In the genomic region with DNA sequence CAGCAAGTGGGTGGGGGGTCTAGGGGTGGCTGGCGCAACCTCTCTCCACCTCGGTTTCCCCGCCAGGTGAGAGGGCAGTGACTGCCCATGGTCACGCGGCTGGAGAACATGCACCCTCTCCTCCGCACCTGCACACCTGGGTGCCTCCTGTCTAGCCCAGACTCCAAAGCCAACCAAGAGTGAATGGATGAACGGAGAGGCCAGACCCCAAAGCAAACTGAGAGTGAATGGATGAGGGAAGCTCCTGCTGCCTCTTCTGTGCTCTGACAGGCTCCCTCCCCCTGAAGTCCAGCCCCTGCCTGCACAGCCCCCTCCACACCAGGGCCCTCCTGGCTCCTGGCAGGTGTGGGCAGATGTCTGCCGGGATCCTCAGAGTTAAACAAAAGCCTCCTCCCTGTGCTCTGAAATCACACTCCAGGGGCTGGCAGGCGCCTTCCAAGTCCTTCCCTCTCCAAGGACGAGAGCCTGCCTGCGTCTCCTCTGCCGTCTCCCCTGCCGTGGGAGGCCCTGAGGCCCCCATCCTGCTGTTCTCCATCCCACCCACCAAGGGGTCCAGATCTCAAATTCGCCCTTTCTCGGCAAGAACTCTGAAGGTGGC, we compare ENCODE assay signal across 8 cellular contexts. TPM values are rescaled to one million over a fixed set of nuclear protein-coding genes. Genes with fewer than 3 reads are reported as not detected.
DNase-seq lines count a peak whose midpoint lies in the region; ATAC-seq, FAIRE-seq and TF ChIP-seq lines count a peak whose summit lies in the region.

No MANE protein-coding gene starts in this region.

- POLR2A ChIA-PET in HepG2 (lab: Yijun Ruan, JAX), result interaction anchor here (1.1 to 1.5 kb wide), 2 partner anchors 59 to 97 kb away, joined by 3 to 4 read pairs; a partner anchor contains a TSS

- FAIRE-seq in HepG2 (lab: Jason Lieb, UNC) (no peak), urothelium cell line (lab: Jason Lieb, UNC) (no peak)

- in situ Hi-C loops in HepG2 (cut with HindIII; ENCODE audit: extremely low pct_ligation_motif_present, low pct_unique_long_range_greater_than_20kb) (no loop called here), transverse colon (cut with MboI; ENCODE audit: low pct_ligation_motif_present in 1 of 4, low pct_unique_long_range_greater_than_20kb in 1 of 4, low sequenced_read_pairs in 3 of 4) (no loop called here)

- H3K27me3 ChIP-seq in adrenal gland (no peaks in the 10 kb centered on the region), HepG2 (ENCODE audit: control insufficient read depth in 1 of 2, insufficient read depth in 2 of 2, low read length in 2 of 2) (no peaks in the 10 kb centered on the region), transverse colon (no peaks in the 10 kb centered on the region)

- H3K4me1 ChIP-seq in adrenal gland (replicated peaks in 1 of 2), result peaks cover 52 to 53% of the 10 kb centered on the region in 2 donors
- H3K4me1 ChIP-seq in HepG2 (ENCODE audit: insufficient read depth, low read length), result peaks cover 79% of the 10 kb centered on the region
- peaks cover 12 to 43% (median 31%) of the 10 kb centered on the region in 4 donors for H3K4me1 ChIP-seq in transverse colon

- H3K36me3 Mint-ChIP-seq in activated T-cell treated with anti-CD3 and anti-CD28 coated beads, Interleukin-2, amount 50 U/mL, for 24 hours (ENCODE audit: low read depth), result peaks cover 18% of the 10 kb centered on the region

- peak overlapping the region; percentile 88 for H3K4me3 Mint-ChIP-seq in activated T-cell treated with anti-CD3 and anti-CD28 coated beads, Interleukin-2, amount 50 U/mL, for 24 hours

- H3K79me2 ChIP-seq in HepG2 (ENCODE audit: insufficient read depth, low read length), result peaks cover 59% of the 10 kb centered on the region

- H3K9ac ChIP-seq in HepG2 (ENCODE audit: insufficient read depth, low read depth, low read length), result peak overlapping the region; percentile 83

- no peaks in the 10 kb centered on the region for H3K27me3 Mint-ChIP-seq in activated T-cell treated with anti-CD3 and anti-CD28 coated beads, Interleukin-2, amount 50 U/mL, for 24 hours

- no peak overlapping the region for H2AFZ ChIP-seq in HepG2 (ENCODE audit: low read length)

- no peak for DNase-seq in activated T-cell treated with anti-CD3 and anti-CD28 coated beads, Interleukin-2, amount 50 U/mL, for 24 hours
- no peak for DNase-seq in activated T-cell treated with anti-CD3 and anti-CD28 coated beads, Interleukin-2, amount 50 U/mL, for 48 hours
- peak in 4 of 7 donors; percentile 47 to 67 (median 65) for DNase-seq in adrenal gland
- DNase-seq in HepG2 (ENCODE audit: low spot score), result no peak
- DNase-seq in transverse colon, result no peak
- no peak for DNase-seq in SIG-M5 treated with dmso at 0.1 percent for 504 hours (lab: John Stamatoyannopoulos, UW; ENCODE audit: unreplicated experiment)
- DNase-seq in midbrain (lab: John Stamatoyannopoulos, UW), result no peak
- DNase-seq in urothelium cell line (ENCODE audit: low spot score), result no peak

- TF ChIP-seq POLR2A in adrenal gland (IDR thresholded peaks at IDR 0.05) (no peak), HepG2 (IDR thresholded peaks at IDR 0.05; ENCODE audit: insufficient read depth in 1 of 2, low read depth in 2 of 2, low read length in 2 of 2) (no peak), transverse colon (IDR thresholded peaks at IDR 0.05) (no peak)

- no TSS peak for BruUV-seq in HepG2 (replicated peaks; lab: Mats Ljungman, UMichigan)

- H4K20me1 ChIP-seq in HepG2 (ENCODE audit: insufficient read depth, low read length), result peaks cover 7% of the 10 kb centered on the region

- H3K4me1 Mint-ChIP-seq in activated T-cell treated with anti-CD3 and anti-CD28 coated beads, Interleukin-2, amount 50 U/mL, for 24 hours (ENCODE audit: low read depth), result peaks cover 41% of the 10 kb centered on the region

- TF ChIP-seq CTCF in adrenal gland (IDR thresholded peaks at IDR 0.05) (no peak), HepG2 (CRISPR knock-in tag; IDR thresholded peaks at IDR 0.05) (no peak), transverse colon (IDR thresholded peaks at IDR 0.05) (no peak)

- no peaks in the 10 kb centered on the region for H3K36me3 ChIP-seq in adrenal gland (replicated peaks in 1 of 2)
- no peaks in the 10 kb centered on the region; a peak in 1 of 5 replicates for H3K36me3 ChIP-seq in HepG2 (replicated peaks in 1 of 2; ENCODE audit: control insufficient read depth in 1 of 2, insufficient read depth in 2 of 2, low read length in 2 of 2)
- no peaks in the 10 kb centered on the region for H3K36me3 ChIP-seq in transverse colon

- WGBS in adrenal gland, 4 donors, result 13 to 47% (median 34%) methylated on average over 4 to 15 of the region's 15 CpGs
- WGBS in HepG2 (ENCODE audit: low lambda C conversion rate), result 52% methylated on average over 9 of the region's 15 CpGs
- WGBS in transverse colon (ENCODE audit: low coverage in 1 of 2), 2 donors, result 40 to 76% methylated on average over 1 to 15 of the region's 15 CpGs

- no peak for TF ChIP-seq EP300 in HepG2 (IDR thresholded peaks at IDR 0.05; ENCODE audit: low read depth in 2 of 2, low read length in 2 of 2)
- no peak for TF ChIP-seq EP300 in HepG2 (CRISPR knock-in tag; IDR thresholded peaks at IDR 0.05; ENCODE audit: borderline replicate concordance)
- TF ChIP-seq EP300 in transverse colon (IDR thresholded peaks at IDR 0.05; ENCODE audit: low read depth), result no peak

- peak overlapping the region; percentile 97 for H3K27ac Mint-ChIP-seq in activated T-cell treated with anti-CD3 and anti-CD28 coated beads, Interleukin-2, amount 50 U/mL, for 24 hours

- CTCF ChIA-PET in HepG2 (lab: Yijun Ruan, JAX; ENCODE audit: low intra/inter-chr PET ratio, low total read pairs), result no interaction called here

- peak overlapping the region; percentile 97 to 100 (median 99) for H3K27ac ChIP-seq in adrenal gland
- peak overlapping the region; percentile 75 for H3K27ac ChIP-seq in HepG2 (ENCODE audit: extremely low read length, insufficient read depth, low read length)
- peak overlapping the region; percentile 95 to 98 (median 96) for H3K27ac ChIP-seq in transverse colon

- TF ChIP-seq RAD21 in HepG2 (CRISPR knock-in tag; IDR thresholded peaks at IDR 0.05), result no peak

- H3K4me3 ChIP-seq in adrenal gland, result peak overlapping the region in 2 of 4 donors; percentile 58 to 99
- peak overlapping the region; percentile 81 to 94 (median 89) for H3K4me3 ChIP-seq in HepG2 (replicated peaks in 1 of 3; ENCODE audit: insufficient read depth in 1 of 3, low read depth in 2 of 3, low read length in 3 of 3)
- peak overlapping the region in 1 of 4 donors; percentile 82 for H3K4me3 ChIP-seq in transverse colon

- H3K4me2 ChIP-seq in HepG2 (ENCODE audit: low read depth, low read length), result peak overlapping the region; percentile 68

- intact Hi-C loops in adrenal gland (cut with DNase I) (loop anchor here in 1 of 2 donors (5.0 kb wide), 1 partner anchor 45 kb away; no protein-coding TSS in a partner anchor), HepG2 (cut with micrococcal nuclease; ENCODE audit: unreplicated experiment) (no loop called here), transverse colon (cut with DNase I; ENCODE audit: low total_unique reads) (no loop called here)

- H3K9me3 Mint-ChIP-seq in activated T-cell treated with anti-CD3 and anti-CD28 coated beads, Interleukin-2, amount 50 U/mL, for 24 hours, result no peaks in the 10 kb centered on the region

- H3K9me3 ChIP-seq in adrenal gland (replicated peaks in 1 of 3) (no peaks in the 10 kb centered on the region), HepG2 (ENCODE audit: low read length) (no peaks in the 10 kb centered on the region), transverse colon (no peaks in the 10 kb centered on the region)

- ATAC-seq in HepG2, result peak; percentile 10

RNA-seq across cellular contexts. Expression of a gene that starts 2.2 kb away (rescaled TPM):
- 100 to 1,000 TPM in 3 of 8 donors, 10 to 100 TPM in 5; 33.0 to 176 (median 77.2) TPM for total RNA-seq in adrenal gland
- 100 to 1,000 TPM in 1 of 3 donors, 10 to 100 TPM in 2; 13.6 to 118 (median 84.2) TPM for polyA plus RNA-seq in adrenal gland
- 5.8 and 10.4 TPM in 2 replicates for total RNA-seq in HepG2 (2016; rRNA removed; fragmentation: Illumina TruSeq; extraction: Trizol)
- 3.3 and 3.8 TPM in 2 replicates for total RNA-seq in HepG2 (2016; cell fraction: cytosol; rRNA removed; fragmentation: Illumina TruSeq; extraction: Trizol; ENCODE audit: low read depth)
- total RNA-seq in HepG2 (2016; cell fraction: insoluble cytoplasmic fraction; rRNA removed; fragmentation: Illumina TruSeq; extraction: Trizol), result 6.5 and 12.4 TPM in 2 replicates
- total RNA-seq in HepG2 (2016; cell fraction: membrane; rRNA removed; fragmentation: Illumina TruSeq; extraction: Trizol), result 7.7 and 8.1 TPM in 2 replicates
- total RNA-seq in HepG2 (2016; cell fraction: nucleus; rRNA removed; fragmentation: Illumina TruSeq; extraction: Trizol), result 10.4 and 12.1 TPM in 2 replicates
- polyA plus RNA-seq in HepG2 (2011; rRNA removed), result 8.6 and 10.8 TPM in 2 replicates
- 4.1 and 8.0 TPM in 2 replicates for polyA plus RNA-seq in HepG2 (2011; cell fraction: cytosol; rRNA removed)
- 53.6 and 82.3 TPM in 2 replicates for polyA plus RNA-seq in HepG2 (2011; cell fraction: nucleus; rRNA removed)
- 10.8 and 11.3 TPM in 2 replicates for polyA plus RNA-seq in HepG2 (2012)
- 1.0 and 1.1 TPM in 2 replicates for polyA plus RNA-seq in HepG2 (2016; cell fraction: cytosol; fragmentation: Illumina TruSeq; extraction: Trizol; ENCODE audit: low read depth)
- 6.7 and 7.7 TPM in 2 replicates for polyA plus RNA-seq in HepG2 (2016; cell fraction: insoluble cytoplasmic fraction; fragmentation: Illumina TruSeq; extraction: Trizol; ENCODE audit: low read depth)
- 2.8 and 3.4 TPM in 2 replicates for polyA plus RNA-seq in HepG2 (2016; cell fraction: membrane; fragmentation: Illumina TruSeq; extraction: Trizol; ENCODE audit: low read depth)
- 33.1 and 36.3 TPM in 2 replicates for polyA plus RNA-seq in HepG2 (2016; cell fraction: nucleus; fragmentation: Illumina TruSeq; extraction: Trizol; ENCODE audit: insufficient read depth, low read depth)
- 21.5 and 30.2 TPM in 2 replicates for polyA minus RNA-seq in HepG2 (2011; rRNA and poly(A)+ RNA removed; ENCODE audit: low replicate concordance)
- 9.8 and 12.0 TPM in 2 replicates for polyA minus RNA-seq in HepG2 (2011; cell fraction: cytosol; rRNA and poly(A)+ RNA removed)
- 13.0 and 13.4 TPM in 2 replicates for polyA minus RNA-seq in HepG2 (2011; cell fraction: nucleus; rRNA and poly(A)+ RNA removed)
- total RNA-seq in transverse colon, result 100 to 1,000 TPM in 1 of 4 donors, 10 to 100 TPM in 3; 34.5 to 142 (median 48.3) TPM

RNA-seq across cellular contexts. Expression of a gene that starts 33.7 kb away (rescaled TPM):
- 100 to 1,000 TPM in 3 of 8 donors, 10 to 100 TPM in 5; 53.5 to 117 (median 93.7) TPM for total RNA-seq in adrenal gland
- polyA plus RNA-seq in adrenal gland, result 100 to 1,000 TPM in 1 of 3 donors, 10 to 100 TPM in 2; 37.8 to 148 (median 94.5) TPM
- total RNA-seq in HepG2 (2016; rRNA removed; fragmentation: Illumina TruSeq; extraction: Trizol), result 28.4 and 43.6 TPM in 2 replicates
- total RNA-seq in HepG2 (2016; cell fraction: cytosol; rRNA removed; fragmentation: Illumina TruSeq; extraction: Trizol; ENCODE audit: low read depth), result 18.3 and 20.2 TPM in 2 replicates
- 23.3 and 42.4 TPM in 2 replicates for total RNA-seq in HepG2 (2016; cell fraction: insoluble cytoplasmic fraction; rRNA removed; fragmentation: Illumina TruSeq; extraction: Trizol)
- total RNA-seq in HepG2 (2016; cell fraction: membrane; rRNA removed; fragmentation: Illumina TruSeq; extraction: Trizol), result 47.5 and 49.4 TPM in 2 replicates
- total RNA-seq in HepG2 (2016; cell fraction: nucleus; rRNA removed; fragmentation: Illumina TruSeq; extraction: Trizol), result 33.1 and 35.0 TPM in 2 replicates
- polyA plus RNA-seq in HepG2 (2011; rRNA removed), result 27.5 and 40.8 TPM in 2 replicates
- 31.3 and 45.7 TPM in 2 replicates for polyA plus RNA-seq in HepG2 (2011; cell fraction: cytosol; rRNA removed)
- polyA plus RNA-seq in HepG2 (2011; cell fraction: nucleus; rRNA removed), result 143 and 178 TPM in 2 replicates
- polyA plus RNA-seq in HepG2 (2012), result 38.3 and 41.3 TPM in 2 replicates
- polyA plus RNA-seq in HepG2 (2016; cell fraction: cytosol; fragmentation: Illumina TruSeq; extraction: Trizol; ENCODE audit: low read depth), result 12.4 and 14.0 TPM in 2 replicates
- 24.8 and 28.5 TPM in 2 replicates for polyA plus RNA-seq in HepG2 (2016; cell fraction: insoluble cytoplasmic fraction; fragmentation: Illumina TruSeq; extraction: Trizol; ENCODE audit: low read depth)
- polyA plus RNA-seq in HepG2 (2016; cell fraction: membrane; fragmentation: Illumina TruSeq; extraction: Trizol; ENCODE audit: low read depth), result 31.5 and 34.3 TPM in 2 replicates
- polyA plus RNA-seq in HepG2 (2016; cell fraction: nucleus; fragmentation: Illumina TruSeq; extraction: Trizol; ENCODE audit: insufficient read depth, low read depth), result 76.9 and 78.9 TPM in 2 replicates
- polyA minus RNA-seq in HepG2 (2011; rRNA and poly(A)+ RNA removed; ENCODE audit: low replicate concordance), result 2.2 and 54.9 TPM in 2 replicates
- polyA minus RNA-seq in HepG2 (2011; cell fraction: cytosol; rRNA and poly(A)+ RNA removed), result 24.1 and 27.3 TPM in 2 replicates
- polyA minus RNA-seq in HepG2 (2011; cell fraction: nucleus; rRNA and poly(A)+ RNA removed), result 21.8 and 30.2 TPM in 2 replicates
- 100 to 1,000 TPM in 3 of 4 donors, 10 to 100 TPM in 1; 93.7 to 152 (median 103) TPM for total RNA-seq in transverse colon

Comparison
In these comparisons a context has a peak if more than half of its experiments do, and no peak if none do; other contexts are left out.
1. DNase-seq: peak in adrenal gland (4 of 7); none in activated T-cell treated with anti-CD3 and anti-CD28 coated beads, Interleukin-2, amount 50 U/mL, for 24 hours (single experiment), activated T-cell treated with anti-CD3 and anti-CD28 coated beads, Interleukin-2, amount 50 U/mL, for 48 hours (0 of 2), HepG2 (single experiment), transverse colon (single experiment), SIG-M5 treated with dmso at 0.1 percent for 504 hours (single experiment), midbrain (single experiment) and urothelium cell line (single experiment).
2. Peak in every context shown above with its lines, with median percentiles within 50 percentile points of each other: H3K27ac ChIP-seq.